In the genomic region with DNA sequence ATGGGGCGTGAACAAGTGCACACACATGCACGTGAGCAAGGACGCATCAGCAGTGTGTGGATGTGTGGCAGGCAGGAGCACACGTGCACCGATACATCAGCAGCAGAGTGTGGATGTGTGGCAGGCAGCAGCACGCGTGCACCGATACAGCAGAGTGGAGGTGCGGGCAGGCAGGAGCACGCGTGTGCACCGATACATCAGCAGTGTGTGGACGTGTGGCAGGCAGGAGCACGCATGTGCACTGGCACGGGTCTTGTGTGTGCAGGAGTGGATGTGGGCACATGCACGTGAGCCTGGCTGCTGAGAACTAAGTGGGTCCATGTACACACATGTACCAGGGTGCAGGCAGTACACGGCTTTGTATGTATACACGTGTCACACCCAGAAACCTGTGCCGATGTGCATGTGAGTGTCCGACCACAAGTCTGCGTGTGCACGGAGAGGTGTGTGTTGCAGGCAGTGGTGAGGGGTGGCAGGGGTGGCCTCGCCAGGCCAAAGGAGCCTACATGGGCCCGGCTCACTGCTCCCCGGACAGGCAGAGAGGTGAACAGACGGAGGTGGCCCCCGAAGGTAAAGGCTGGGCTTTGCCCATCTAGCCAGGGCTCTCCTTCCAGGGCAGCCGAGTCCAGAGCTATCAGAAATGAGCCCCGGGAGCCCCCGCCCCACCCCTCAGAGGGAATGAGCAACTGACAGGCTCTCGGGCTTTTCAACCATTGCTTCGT, we compare ENCODE assay signal across 20 cellular contexts. TPM values are rescaled to one million over a fixed set of nuclear protein-coding genes. Genes with fewer than 3 reads are reported as not detected.
DNase-seq lines count a peak whose midpoint lies in the region; ATAC-seq, FAIRE-seq and TF ChIP-seq lines count a peak whose summit lies in the region.
"Had no signal": no experiment of that assay in that cellular context is flagged by ENCODE, and none has a peak within 500 bp of the region (broad histone marks: within the 10 kb centered on the region; RNA-seq: fewer than 3 reads in every experiment).

No MANE protein-coding gene starts in this region.

- no peak for FAIRE-seq in HepG2 (lab: Jason Lieb, UNC)
- FAIRE-seq: D721Med had no signal

- H3K79me2 ChIP-seq in HepG2 (ENCODE audit: insufficient read depth, low read length) (no peaks in the 10 kb centered on the region), neural progenitor cell (ENCODE audit: low read depth) (no peaks in the 10 kb centered on the region)

- TF ChIP-seq RAD21 in HepG2 (CRISPR knock-in tag; IDR thresholded peaks at IDR 0.05): no peak

- H3K36me3 Mint-ChIP-seq in neural progenitor cell: peaks cover 11% of the 10 kb centered on the region

- ATAC-seq in HepG2 (no peak), right lobe of liver (no peak), GM21360 (IDR thresholded peaks at IDR 0.05; ENCODE audit: unreplicated experiment) (no peak), mucosa of descending colon (no peak)
- ATAC-seq: CD8-positive, alpha-beta T cell had no signal

- H3K4me2 ChIP-seq in HepG2 (ENCODE audit: low read depth, low read length) (no peak overlapping the region), neural progenitor cell (no peak overlapping the region)
- H3K4me2 ChIP-seq: BLaER1, GM23338 had no signal

- peaks cover 6% of the 10 kb centered on the region for H3K27me3 Mint-ChIP-seq in neural progenitor cell (ENCODE audit: insufficient read depth, low read depth)

- H3K9me3 Mint-ChIP-seq in neural progenitor cell: no peaks in the 10 kb centered on the region
- H3K9me3 Mint-ChIP-seq: CD8-positive, alpha-beta T cell; GM23338 had no signal

- TF ChIP-seq POLR2A in HepG2 (IDR thresholded peaks at IDR 0.05; ENCODE audit: insufficient read depth in 1 of 2, low read depth in 2 of 2, low read length in 2 of 2) (peak in 1 of 2 experiments; percentile 21; a peak in 1 of 4 replicates), right lobe of liver (IDR thresholded peaks at IDR 0.05) (no peak)

- H3F3A ChIP-seq in neural progenitor cell (ENCODE audit: low read depth): no peaks in the 10 kb centered on the region

- POLR2A ChIA-PET in HepG2 (lab: Yijun Ruan, JAX): no interaction called here

- TF ChIP-seq EP300 in HepG2 (IDR thresholded peaks at IDR 0.05; ENCODE audit: low read depth in 2 of 2, low read length in 2 of 2): no peak
- no peak for TF ChIP-seq EP300 in HepG2 (CRISPR knock-in tag; IDR thresholded peaks at IDR 0.05; ENCODE audit: borderline replicate concordance)

- H3K27me3 ChIP-seq in HepG2 (ENCODE audit: control insufficient read depth in 1 of 2, insufficient read depth in 2 of 2, low read length in 2 of 2): no peaks in the 10 kb centered on the region
- H3K27me3 ChIP-seq in right lobe of liver: no peaks in the 10 kb centered on the region
- no peaks in the 10 kb centered on the region for H3K27me3 ChIP-seq in neural progenitor cell
- H3K27me3 ChIP-seq: BLaER1 had no signal

- H2AFZ ChIP-seq in HepG2 (ENCODE audit: low read length): no peak overlapping the region
- no peak overlapping the region for H2AFZ ChIP-seq in neural progenitor cell (replicated peaks)
- H2AFZ ChIP-seq: GM23338 had no signal

- H4K20me1 ChIP-seq in HepG2 (ENCODE audit: insufficient read depth, low read length): peaks cover 13% of the 10 kb centered on the region; the same call in 1 of the 2 replicates
- no peaks in the 10 kb centered on the region for H4K20me1 ChIP-seq in neural progenitor cell (ENCODE audit: low read depth)

- H3K4me3 Mint-ChIP-seq in neural progenitor cell: no peak overlapping the region
- H3K4me3 Mint-ChIP-seq: CD8-positive, alpha-beta T cell; GM23338 had no signal

- H3K9ac ChIP-seq in HepG2 (ENCODE audit: insufficient read depth, low read depth, low read length) (no peak overlapping the region), neural progenitor cell (no peak overlapping the region)
- H3K9ac ChIP-seq: BLaER1 had no signal

- peak overlapping the region; percentile 78 for H3K27ac Mint-ChIP-seq in neural progenitor cell
- H3K27ac Mint-ChIP-seq: CD8-positive, alpha-beta T cell; GM23338 had no signal

- H3K27ac ChIP-seq in HepG2 (ENCODE audit: extremely low read length, insufficient read depth, low read length) (no peak overlapping the region), right lobe of liver (no peak overlapping the region), cingulate gyrus (ENCODE audit: low read depth, low read length) (peak overlapping the region; percentile 69), neural progenitor cell (no peak overlapping the region)
- H3K27ac ChIP-seq: BLaER1 had no signal

- no TSS peak for BruUV-seq in HepG2 (replicated peaks; lab: Mats Ljungman, UMichigan)

- peaks cover 13% of the 10 kb centered on the region for H3K4me1 Mint-ChIP-seq in neural progenitor cell
- H3K4me1 Mint-ChIP-seq: GM23338 had no signal

- H3K4me1 ChIP-seq in HepG2 (ENCODE audit: insufficient read depth, low read length) (peaks cover 18% of the 10 kb centered on the region), right lobe of liver (peaks cover 0 to 13% (median 0%) of the 10 kb centered on the region in 4 donors), neural progenitor cell (peaks cover 4% of the 10 kb centered on the region), mucosa of descending colon (ENCODE audit: low read depth) (peaks cover 13% of the 10 kb centered on the region)

- CTCF ChIA-PET in HepG2 (lab: Yijun Ruan, JAX; ENCODE audit: low intra/inter-chr PET ratio, low total read pairs): interaction anchor here (0.7 kb wide), 1 partner anchor 51 kb away, joined by 3 read pairs; no protein-coding TSS in a partner anchor

- H3K36me3 ChIP-seq in HepG2 (replicated peaks in 1 of 2; ENCODE audit: control insufficient read depth in 1 of 2, insufficient read depth in 2 of 2, low read length in 2 of 2) (peaks cover 21 to 63% of the 10 kb centered on the region in 2 experiments; a peak in 4 of 5 replicates), right lobe of liver (peaks cover 5 to 58% (median 23%) of the 10 kb centered on the region in 4 donors), neural progenitor cell (no peaks in the 10 kb centered on the region), mucosa of descending colon (ENCODE audit: low read depth) (peaks cover 3% of the 10 kb centered on the region)

- DNase-seq in HepG2 (ENCODE audit: low spot score): no peak
- no peak for DNase-seq in right lobe of liver
- no peak for DNase-seq in neural progenitor cell (ENCODE audit: low spot score)
- DNase-seq in SIG-M5 treated with dmso at 0.1 percent for 504 hours (lab: John Stamatoyannopoulos, UW; ENCODE audit: unreplicated experiment): no peak
- DNase-seq in mucosa of descending colon: no peak
- DNase-seq in HPDE6-E6E7 (ENCODE audit: extremely low spot score): no peak
- DNase-seq: 8988T; DMS79; NCI-H1930; NCI-H446 treated with DMSO at 0.1 percent for 48 hours; NK-92 treated with Interleukin-12 subunit alpha and Interleukin-12 subunit beta, amount 100 ng/mL, for 24 hours; SIG-M5 had no signal

- H3K9me3 ChIP-seq in HepG2 (ENCODE audit: low read length) (no peaks in the 10 kb centered on the region), right lobe of liver (no peaks in the 10 kb centered on the region), neural progenitor cell (ENCODE audit: low read depth) (no peaks in the 10 kb centered on the region), mucosa of descending colon (no peaks in the 10 kb centered on the region)
- H3K9me3 ChIP-seq: BLaER1 had no signal

- in situ Hi-C loops in HepG2 (cut with HindIII; ENCODE audit: extremely low pct_ligation_motif_present, low pct_unique_long_range_greater_than_20kb): no loop called here

- WGBS in HepG2 (ENCODE audit: low lambda C conversion rate): 96% methylated on average over 30 of the region's 32 CpGs
- WGBS in right lobe of liver (ENCODE audit: insufficient coverage, low coverage, low lambda C conversion rate, missing lambda C conversion rate): 83% methylated on average over 5 of the region's 32 CpGs

- intact Hi-C loops in HepG2 (cut with micrococcal nuclease; ENCODE audit: unreplicated experiment) (loop anchor here (2.0 kb wide), 1 partner anchor 50 kb away; no protein-coding TSS in a partner anchor), right lobe of liver (cut with DNase I) (no loop called here), mucosa of descending colon (cut with DNase I, micrococcal nuclease) (loop anchor here in 1 of 2 donors (10.0 kb wide), 1 partner anchor 416 kb away; no protein-coding TSS in a partner anchor)

- TF ChIP-seq CTCF in HepG2 (CRISPR knock-in tag; IDR thresholded peaks at IDR 0.05): no peak
- no peak for TF ChIP-seq CTCF in right lobe of liver (IDR thresholded peaks at IDR 0.05)
- no peak for TF ChIP-seq CTCF in neural progenitor cell (IDR thresholded peaks at IDR 0.05)
- no peak for TF ChIP-seq CTCF in mucosa of descending colon (IDR thresholded peaks at IDR 0.05)

- H3K4me3 ChIP-seq in HepG2 (replicated peaks in 1 of 3; ENCODE audit: insufficient read depth in 1 of 3, low read depth in 2 of 3, low read length in 3 of 3) (no peak overlapping the region), right lobe of liver (no peak overlapping the region), neural progenitor cell (no peak overlapping the region), mucosa of descending colon (no peak overlapping the region)
- H3K4me3 ChIP-seq: BLaER1, GM23338 had no signal

RNA-seq across cellular contexts. Expression of gene RFLNA, which starts 53.9 kb away (rescaled TPM):
- total RNA-seq in HepG2 (2016; rRNA removed; fragmentation: Illumina TruSeq; extraction: Trizol) (not detected in 2 replicates), right lobe of liver (under 1 TPM in 2 of 6 experiments, not detected in 4; 0.12 to 0.31 TPM), neural progenitor cell (ENCODE audit: low replicate concordance) (1.4 and 2.8 TPM in 2 replicates), mucosa of descending colon (10 to 100 TPM; 18.0 to 74.5 (median 36.0) TPM)
- not detected in 2 replicates for total RNA-seq in HepG2 (2016; cell fraction: cytosol; rRNA removed; fragmentation: Illumina TruSeq; extraction: Trizol; ENCODE audit: low read depth)
- total RNA-seq in HepG2 (2016; cell fraction: insoluble cytoplasmic fraction; rRNA removed; fragmentation: Illumina TruSeq; extraction: Trizol): not detected in 2 replicates
- not detected in 2 replicates for total RNA-seq in HepG2 (2016; cell fraction: membrane; rRNA removed; fragmentation: Illumina TruSeq; extraction: Trizol)
- not detected in 2 replicates for total RNA-seq in HepG2 (2016; cell fraction: nucleus; rRNA removed; fragmentation: Illumina TruSeq; extraction: Trizol)
- polyA plus RNA-seq in HepG2 (2011; rRNA removed): not detected in 2 replicates
- not detected in 2 replicates for polyA plus RNA-seq in HepG2 (2011; cell fraction: cytosol; rRNA removed)
- not detected in 2 replicates for polyA plus RNA-seq in HepG2 (2011; cell fraction: nucleus; rRNA removed)
- polyA plus RNA-seq in HepG2 (2012): not detected in 2 replicates
- polyA plus RNA-seq in HepG2 (2016; cell fraction: cytosol; fragmentation: Illumina TruSeq; extraction: Trizol; ENCODE audit: low read depth): not detected in 2 replicates
- not detected in 2 replicates for polyA plus RNA-seq in HepG2 (2016; cell fraction: insoluble cytoplasmic fraction; fragmentation: Illumina TruSeq; extraction: Trizol; ENCODE audit: low read depth)
- not detected in 2 replicates for polyA plus RNA-seq in HepG2 (2016; cell fraction: membrane; fragmentation: Illumina TruSeq; extraction: Trizol; ENCODE audit: low read depth)
- polyA plus RNA-seq in HepG2 (2016; cell fraction: nucleus; fragmentation: Illumina TruSeq; extraction: Trizol; ENCODE audit: insufficient read depth, low read depth): not detected in 2 replicates
- polyA minus RNA-seq in HepG2 (2011; rRNA and poly(A)+ RNA removed; ENCODE audit: low replicate concordance): not detected in 2 replicates
- not detected in 2 replicates for polyA minus RNA-seq in HepG2 (2011; cell fraction: cytosol; rRNA and poly(A)+ RNA removed)
- polyA minus RNA-seq in HepG2 (2011; cell fraction: nucleus; rRNA and poly(A)+ RNA removed): not detected in 2 replicates
- total RNA-seq: CD8-positive, alpha-beta T cell; HT-29; OCI-LY7 had no signal
